ENCODE assay signal across 14 cellular contexts in genomic region chr14:77654001-77654431, GRCh38. TPM values are rescaled to one million over a fixed set of nuclear protein-coding genes. Genes with fewer than 3 reads are reported as not detected.
DNase-seq lines count a peak whose midpoint lies in the region; ATAC-seq lines count a peak whose summit lies in the region.
"Had no signal": no experiment of that assay in that cellular context is flagged by ENCODE, and none has a peak within 500 bp of the region (broad histone marks: within the 10 kb centered on the region; RNA-seq: fewer than 3 reads in every experiment).

No MANE protein-coding gene starts in this region.

- H3K4me2 ChIP-seq in neuronal stem cell (ENCODE audit: insufficient read depth, low read length, poor library complexity, severe bottlenecking), result no peak overlapping the region
- H3K4me2 ChIP-seq: KMS-11 had no signal

- H2BK15ac ChIP-seq in neuronal stem cell (ENCODE audit: low read length), result no peak overlapping the region

- H3K27ac ChIP-seq in neuronal stem cell (replicated peaks; ENCODE audit: low read length), result peak overlapping the region; percentile 47
- H3K27ac ChIP-seq: foreskin keratinocyte, KMS-11, ovary, thoracic aorta had no signal

- WGBS in neuronal stem cell (ENCODE audit: extremely low coverage in 2 of 2, insufficient read length in 2 of 2, insufficient replicate concordance in 1 of 2), 2 donors, result no CpG with 5 or more reads among the region's 11 CpGs

- peak overlapping the region; percentile 31 for H3K18ac ChIP-seq in neuronal stem cell (ENCODE audit: low read length)

- no peak overlapping the region for H3K4ac ChIP-seq in neuronal stem cell (ENCODE audit: low read length)

- no peak overlapping the region for H4K91ac ChIP-seq in neuronal stem cell (ENCODE audit: low read depth, low read length, poor library complexity)

- H2AFZ ChIP-seq in neuronal stem cell (ENCODE audit: low read length), result peak overlapping the region; percentile 86

- H3K36me3 ChIP-seq in neuronal stem cell (replicated peaks in 1 of 2; ENCODE audit: control insufficient read depth in 2 of 2, insufficient read depth in 2 of 2, low read length in 2 of 2), result no peaks in the 10 kb centered on the region
- H3K36me3 ChIP-seq: ovary, thoracic aorta had no signal

- H3K14ac ChIP-seq in neuronal stem cell (ENCODE audit: low read length), result peak overlapping the region; percentile 10

- H2AK5ac ChIP-seq in neuronal stem cell (ENCODE audit: low read depth, low read length), result no peak overlapping the region

- H3K9me3 ChIP-seq in neuronal stem cell (replicated peaks in 1 of 2; ENCODE audit: control insufficient read depth in 2 of 2, insufficient read depth in 1 of 2, low read depth in 1 of 2, low read length in 2 of 2), result peaks cover 0 to 1% of the 10 kb centered on the region in 2 donors
- H3K9me3 ChIP-seq: ovary, thoracic aorta had no signal

- H3K4me1 ChIP-seq in neuronal stem cell (ENCODE audit: control insufficient read depth in 2 of 2, insufficient read depth in 1 of 2, low read depth in 1 of 2, low read length in 2 of 2), result peaks cover 7 to 16% of the 10 kb centered on the region in 2 donors
- H3K4me1 ChIP-seq: foreskin keratinocyte had no signal

- DNase-seq in NCI-H1092 treated with DMSO at 0.1 percent for 48 hours (lab: John Stamatoyannopoulos, UW) (peak; percentile 23), NCI-H1092 (lab: John Stamatoyannopoulos, UW) (no peak), NCI-H187 (lab: John Stamatoyannopoulos, UW) (peak; percentile 78 to 91), UCSD-AML1 (lab: John Stamatoyannopoulos, UW; ENCODE audit: unreplicated experiment) (peak; percentile 55), neuronal stem cell (ENCODE audit: low spot score) (peak; percentile 49), islet precursor cell (no peak)
- no peak for DNase-seq in activated CD4-positive, alpha-beta T cell treated with anti-CD3 and anti-CD28 coated beads, Interleukin-2, amount 50 U/mL, for 4 hours
- DNase-seq: activated CD4-positive, alpha-beta memory T cell treated with anti-CD3 and anti-CD28 coated beads for 36 hours; foreskin keratinocyte; ovary; T1000 had no signal

- no peak overlapping the region for H3K9ac ChIP-seq in neuronal stem cell (ENCODE audit: low read depth, low read length, poor library complexity)
- H3K9ac ChIP-seq: KMS-11 had no signal

- no peak overlapping the region for H2BK120ac ChIP-seq in neuronal stem cell (ENCODE audit: low read depth, low read length)

- no peak overlapping the region for H2BK5ac ChIP-seq in neuronal stem cell (ENCODE audit: low read length)

- no peak overlapping the region for H3K23ac ChIP-seq in neuronal stem cell (ENCODE audit: low read depth, low read length, poor library complexity)

- no peaks in the 10 kb centered on the region for H3K27me3 ChIP-seq in neuronal stem cell (ENCODE audit: control insufficient read depth in 3 of 3, insufficient read depth in 3 of 3, low read depth in 1 of 3, low read length in 3 of 3)
- H3K27me3 ChIP-seq: foreskin keratinocyte, ovary had no signal

- no peak overlapping the region for H2BK12ac ChIP-seq in neuronal stem cell (ENCODE audit: low read length)

- ATAC-seq in HG02885 (IDR thresholded peaks at IDR 0.05; ENCODE audit: poor library complexity, unreplicated experiment), result no peak

- peak overlapping the region in 1 of 2 donors; percentile 4 for H3K4me3 ChIP-seq in neuronal stem cell (ENCODE audit: low read length in 2 of 2)
- H3K4me3 ChIP-seq: ovary, thoracic aorta had no signal

- H4K8ac ChIP-seq in neuronal stem cell (ENCODE audit: low read depth, low read length), result no peak overlapping the region

- H3K79me1 ChIP-seq in neuronal stem cell (ENCODE audit: low read depth, low read length), result no peaks in the 10 kb centered on the region

RNA-seq across cellular contexts. Expression of gene SPTLC2, which starts 37.6 kb away (rescaled TPM):
- polyA plus RNA-seq in neuronal stem cell (2013, experiment 1 of 2), result 3.5 TPM
- 3.3 TPM for polyA plus RNA-seq in neuronal stem cell (2013, experiment 2 of 2)

RNA-seq across cellular contexts. Expression of gene ALKBH1, which starts 53.8 kb away (rescaled TPM):
- polyA plus RNA-seq in neuronal stem cell (2013, experiment 1 of 2), result 7.8 TPM
- polyA plus RNA-seq in neuronal stem cell (2013, experiment 2 of 2), result 8.5 TPM

RNA-seq across cellular contexts. Expression of gene SLIRP, which starts 53.9 kb away (rescaled TPM):
- 375 TPM for polyA plus RNA-seq in neuronal stem cell (2013, experiment 1 of 2)
- polyA plus RNA-seq in neuronal stem cell (2013, experiment 2 of 2), result 379 TPM

Comparison
In these comparisons a context has a peak if more than half of its experiments do, and no peak if none do; other contexts are left out.
1. DNase-seq: peak in NCI-H1092 treated with DMSO at 0.1 percent for 48 hours (single experiment), NCI-H187 (2 of 2), UCSD-AML1 (single experiment) and neuronal stem cell (single experiment); none in NCI-H1092 (single experiment), activated CD4-positive, alpha-beta T cell treated with anti-CD3 and anti-CD28 coated beads, Interleukin-2, amount 50 U/mL, for 4 hours (0 of 2) and islet precursor cell (single experiment).